In the genomic region with DNA sequence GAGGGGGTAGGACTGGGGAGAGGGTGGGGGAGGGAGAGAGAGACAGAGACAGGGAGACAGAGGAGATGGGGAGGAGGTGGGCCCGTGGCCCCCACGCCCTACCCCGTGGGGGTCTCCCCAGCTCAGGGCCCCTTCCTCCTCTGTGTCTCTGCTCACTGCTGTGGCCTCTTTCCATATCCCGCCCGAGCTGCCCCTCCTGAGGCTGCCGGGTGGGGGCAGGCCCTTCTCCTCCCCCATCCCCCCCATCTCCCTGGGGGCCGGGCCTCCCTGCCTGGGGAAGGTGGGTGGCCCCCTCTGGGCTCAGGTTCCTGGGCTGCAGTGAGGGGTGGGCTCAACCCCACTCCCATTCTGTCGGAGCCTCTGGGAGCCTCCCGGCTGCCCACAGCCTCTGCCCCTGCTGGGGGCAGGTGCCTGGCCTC, we compare ENCODE assay signal across 9 cellular contexts. TPM values are rescaled to one million over a fixed set of nuclear protein-coding genes. Genes with fewer than 3 reads are reported as not detected.
DNase-seq lines count a peak whose midpoint lies in the region; ATAC-seq and TF ChIP-seq lines count a peak whose summit lies in the region.
"Had no signal": no experiment of that assay in that cellular context is flagged by ENCODE, and none has a peak within 500 bp of the region (broad histone marks: within the 10 kb centered on the region; RNA-seq: fewer than 3 reads in every experiment).

No MANE protein-coding gene starts in this region.

- no peaks in the 10 kb centered on the region for H3K9me3 Mint-ChIP-seq in chondrocyte (ENCODE audit: low read depth)
- peaks cover 1% of the 10 kb centered on the region in 2 donors for H3K9me3 Mint-ChIP-seq in stimulated activated naive B cell treated with anti-CD40 and anti-IgM and Interleukin-4, amounts not matched to agents 10 μg/mL and 1 μg/mL and 100 μg/mL, for 72 hours

- H3K4me1 Mint-ChIP-seq in chondrocyte (ENCODE audit: low read depth), result peaks cover 9% of the 10 kb centered on the region
- peaks cover 30 to 53% of the 10 kb centered on the region in 2 donors for H3K4me1 Mint-ChIP-seq in stimulated activated naive B cell treated with anti-CD40 and anti-IgM and Interleukin-4, amounts not matched to agents 10 μg/mL and 1 μg/mL and 100 μg/mL, for 72 hours

- ATAC-seq in HG02870 (IDR thresholded peaks at IDR 0.05; ENCODE audit: unreplicated experiment) (peak; percentile 8), GM19328 (IDR thresholded peaks at IDR 0.05; ENCODE audit: unreplicated experiment) (no peak)
- ATAC-seq in stimulated activated naive B cell treated with anti-CD40 and anti-IgM and Interleukin-4, amounts not matched to agents 10 μg/mL and 1 μg/mL and 100 μg/mL, for 72 hours (replicated peaks), result peak; percentile 7 to 8

- peak; percentile 48 for DNase-seq in NCI-H1694 (lab: John Stamatoyannopoulos, UW)
- no peak for DNase-seq in NCI-H1694 treated with DMSO at 0.1 percent for 48 hours (lab: John Stamatoyannopoulos, UW)
- peak; percentile 69 for DNase-seq in chondrocyte (ENCODE audit: low spot score)
- DNase-seq in stimulated activated naive B cell treated with anti-CD40 and anti-IgM and Interleukin-4, amounts not matched to agents 10 μg/mL and 1 μg/mL and 100 μg/mL, for 72 hours, result no peak
- no peak for DNase-seq in DMS53 (lab: John Stamatoyannopoulos, UW)
- DNase-seq in stimulated activated CD4-positive, alpha-beta T cell treated with anti-CD3 and anti-CD28 coated beads, Interleukin-12 subunit alpha, Interleukin-12 subunit beta, amount 100 ng/mL, for 4 hours, result no peak

- TF ChIP-seq CTCF in chondrocyte (IDR thresholded peaks at IDR 0.05), result no peak

- no peak overlapping the region for H3K27ac Mint-ChIP-seq in chondrocyte (ENCODE audit: unreplicated experiment)
- peak overlapping the region; percentile 95 for H3K27ac Mint-ChIP-seq in stimulated activated naive B cell treated with anti-CD40 and anti-IgM and Interleukin-4, amounts not matched to agents 10 μg/mL and 1 μg/mL and 100 μg/mL, for 72 hours

- H3K36me3 Mint-ChIP-seq in chondrocyte (ENCODE audit: low read depth), result no peaks in the 10 kb centered on the region
- H3K36me3 Mint-ChIP-seq in stimulated activated naive B cell treated with anti-CD40 and anti-IgM and Interleukin-4, amounts not matched to agents 10 μg/mL and 1 μg/mL and 100 μg/mL, for 72 hours, result peaks cover under 1 to 8% of the 10 kb centered on the region in 2 donors

- H3K4me3 Mint-ChIP-seq in chondrocyte (ENCODE audit: unreplicated experiment), result no peak overlapping the region
- peak overlapping the region; percentile 73 to 76 for H3K4me3 Mint-ChIP-seq in stimulated activated naive B cell treated with anti-CD40 and anti-IgM and Interleukin-4, amounts not matched to agents 10 μg/mL and 1 μg/mL and 100 μg/mL, for 72 hours

- H3K27me3 Mint-ChIP-seq in chondrocyte (ENCODE audit: low read depth), result peaks cover 2% of the 10 kb centered on the region
- H3K27me3 Mint-ChIP-seq in stimulated activated naive B cell treated with anti-CD40 and anti-IgM and Interleukin-4, amounts not matched to agents 10 μg/mL and 1 μg/mL and 100 μg/mL, for 72 hours, result peaks cover 22 to 51% of the 10 kb centered on the region in 2 donors

RNA-seq across cellular contexts. Expression of gene PDCD1, which starts 0.3 kb away (rescaled TPM):
- not detected in 3 replicates for total RNA-seq in chondrocyte
- total RNA-seq: glomerular endothelial cell had no signal

RNA-seq across cellular contexts. Expression of gene RTP5, which starts 10.5 kb away (rescaled TPM):
- total RNA-seq in chondrocyte, result not detected in 3 replicates
- total RNA-seq: glomerular endothelial cell had no signal

RNA-seq across cellular contexts. Expression of gene NEU4, which starts 50.0 kb away (rescaled TPM):
- 0.42 to 1.3 TPM (median 0.85 TPM) in 3 replicates for total RNA-seq in chondrocyte

Comparison
In these comparisons a context has a peak if more than half of its experiments do, and no peak if none do; other contexts are left out.
1. DNase-seq: peak in NCI-H1694 (single experiment) and chondrocyte (single experiment); none in NCI-H1694 treated with DMSO at 0.1 percent for 48 hours (single experiment), stimulated activated naive B cell treated with anti-CD40 and anti-IgM and Interleukin-4, amounts not matched to agents 10 μg/mL and 1 μg/mL and 100 μg/mL, for 72 hours (single experiment), DMS53 (single experiment) and stimulated activated CD4-positive, alpha-beta T cell treated with anti-CD3 and anti-CD28 coated beads, Interleukin-12 subunit alpha, Interleukin-12 subunit beta, amount 100 ng/mL, for 4 hours (single experiment).